In genomic region chr12:57008113-57008687, GRCh38 we compare ENCODE assay signal across 10 cellular contexts. TPM values are rescaled to one million over a fixed set of nuclear protein-coding genes. Genes with fewer than 3 reads are reported as not detected.
A peak's percentile ranks its signal among the peaks of the same experiment; 100 is the strongest.
DNase-seq lines count a peak whose midpoint lies in the region; ATAC-seq and TF ChIP-seq lines count a peak whose summit lies in the region.
"Had no signal": no experiment of that assay in that cellular context is flagged by ENCODE, and none has a peak within 500 bp of the region (broad histone marks: within the 10 kb centered on the region; RNA-seq: fewer than 3 reads in every experiment).

No MANE protein-coding gene starts in this region.

- no peak for ATAC-seq in HG03139 (IDR thresholded peaks at IDR 0.05; ENCODE audit: unreplicated experiment)

- TF ChIP-seq CTCF in Peyer's patch (IDR thresholded peaks at IDR 0.05) = peak in 5 of 6 experiments; percentile 49 to 76 (median 72)
- TF ChIP-seq CTCF in tibial artery (IDR thresholded peaks at IDR 0.05) = peak in 1 of 2 experiments; percentile 26

- H3K36me3 ChIP-seq in Peyer's patch = peaks cover 0 to 12% (median 0%) of the 10 kb centered on the region in 3 donors
- H3K36me3 ChIP-seq in mesodermal cell (ENCODE audit: control insufficient read depth, insufficient read depth, low read length) = peaks cover 18% of the 10 kb centered on the region
- H3K36me3 ChIP-seq in tibial artery = peaks cover 14 to 17% (median 14%) of the 10 kb centered on the region in 3 donors

- no peaks in the 10 kb centered on the region for H3K9me3 ChIP-seq in Peyer's patch
- no peaks in the 10 kb centered on the region for H3K9me3 ChIP-seq in mesodermal cell (ENCODE audit: control insufficient read depth, low read length)
- no peaks in the 10 kb centered on the region for H3K9me3 ChIP-seq in tibial artery
- H3K9me3 ChIP-seq: BLaER1 had no signal

- intact Hi-C loops in tibial artery (cut with DNase I; ENCODE audit: low total_unique reads) = no loop called here

- no peak for TF ChIP-seq POLR2A in Peyer's patch (IDR thresholded peaks at IDR 0.05)

- DNase-seq in NCI-H1436 (lab: John Stamatoyannopoulos, UW) (peak; percentile 52), NCI-H1436 treated with DMSO at 0.1 percent for 48 hours (lab: John Stamatoyannopoulos, UW) (no peak), KG1 (lab: John Stamatoyannopoulos, UW) (peak; percentile 3), Peyer's patch (no peak), cerebellum (ENCODE audit: low spot score) (peak; percentile 16), tibial artery (no peak)

- peaks cover 0 to 31% (median 5%) of the 10 kb centered on the region in 4 donors for H3K4me1 ChIP-seq in Peyer's patch
- H3K4me1 ChIP-seq in mesodermal cell (ENCODE audit: control insufficient read depth, insufficient read depth, low read length, poor library complexity, severe bottlenecking) = peaks cover 29% of the 10 kb centered on the region
- H3K4me1 ChIP-seq in tibial artery = peaks cover 0 to 19% (median 15%) of the 10 kb centered on the region in 4 donors

- no CpG with 5 or more reads among the region's 1 CpG for WGBS in mesodermal cell (ENCODE audit: insufficient coverage in 2 of 2), 2 experiments

- H3K27ac ChIP-seq in Peyer's patch = peak overlapping the region in 3 of 4 donors; percentile 5 to 46 (median 45)
- peak overlapping the region; percentile 84 for H3K27ac ChIP-seq in mesodermal cell (ENCODE audit: low read depth, low read length, severe bottlenecking)
- H3K27ac ChIP-seq in tibial artery = no peak overlapping the region
- H3K27ac ChIP-seq: BLaER1 had no signal

- H3K4me3 ChIP-seq in Peyer's patch (no peak overlapping the region), mesodermal cell (ENCODE audit: extremely low read depth, insufficient read depth, low read length, poor library complexity, severe bottlenecking) (no peak overlapping the region), tibial artery (no peak overlapping the region)
- H3K4me3 ChIP-seq: BLaER1 had no signal

- H3K27me3 ChIP-seq in Peyer's patch (no peaks in the 10 kb centered on the region), tibial artery (no peaks in the 10 kb centered on the region)
- H3K27me3 ChIP-seq: BLaER1 had no signal

RNA-seq across cellular contexts. Expression of gene ZBTB39, which starts 1.9 kb away (rescaled TPM):
- total RNA-seq in Peyer's patch (1 to 10 TPM; 3.2 to 9.1 (median 5.5) TPM), cerebellum (9.4 TPM)
- 11.2 TPM for polyA plus RNA-seq in mesodermal cell (2013, experiment 1 of 2)
- 10.3 TPM for polyA plus RNA-seq in mesodermal cell (2013, experiment 2 of 2)

RNA-seq across cellular contexts. Expression of gene TAC3, which starts 8.1 kb away (rescaled TPM):
- total RNA-seq in Peyer's patch = 10 to 100 TPM in 1 of 4 donors, 1 to 10 TPM in 2, not detected in 1; 9.6 to 13.8 (median 9.9) TPM
- total RNA-seq in cerebellum = not detected
- 7.2 TPM for polyA plus RNA-seq in mesodermal cell (2013, experiment 1 of 2)
- polyA plus RNA-seq in mesodermal cell (2013, experiment 2 of 2) = 5.4 TPM
- polyA plus RNA-seq: adipose tissue had no signal

RNA-seq across cellular contexts. Expression of gene MYO1A, which starts 41.7 kb away (rescaled TPM):
- 1,000 to 10,000 TPM in 1 of 4 donors, 100 to 1,000 TPM in 2, 10 to 100 TPM in 1; 94.1 to 1,001 (median 802) TPM for total RNA-seq in Peyer's patch
- total RNA-seq in cerebellum = 0.36 TPM
- polyA plus RNA-seq in mesodermal cell (2013, experiment 1 of 2) = not detected
- not detected for polyA plus RNA-seq in mesodermal cell (2013, experiment 2 of 2)

RNA-seq across cellular contexts. Expression of gene RDH16, which starts 50.8 kb away (rescaled TPM):
- total RNA-seq in Peyer's patch = 1 to 10 TPM in 2 of 4 donors, not detected in 2; 1.1 to 1.2 TPM
- total RNA-seq in cerebellum = 1.1 TPM
- polyA plus RNA-seq in mesodermal cell (2013, experiment 1 of 2) = 0.66 TPM
- 0.46 TPM for polyA plus RNA-seq in mesodermal cell (2013, experiment 2 of 2)

Comparison
In these comparisons a context has a peak if more than half of its experiments do, and no peak if none do; other contexts are left out.
1. DNase-seq: peak in NCI-H1436 (single experiment), KG1 (single experiment) and cerebellum (single experiment); none in NCI-H1436 treated with DMSO at 0.1 percent for 48 hours (single experiment), Peyer's patch (0 of 3) and tibial artery (0 of 2).
2. H3K27ac ChIP-seq: peak in Peyer's patch (3 of 4) and mesodermal cell (single experiment); none in tibial artery (0 of 2).
3. RNA of gene MYO1A, which starts 41.7 kb away (total RNA-seq): 94.1 to 1,001 TPM in Peyer's patch; 0.36 TPM in cerebellum (single experiment); every median in the first group is over 10 times any median in the second.